4 cellular contexts compared by ENCODE assay signal in genomic region chr15:30192892-30193291, GRCh38. TPM values are rescaled to one million over a fixed set of nuclear protein-coding genes. Genes with fewer than 3 reads are reported as not detected.
"Had no signal": no experiment of that assay in that cellular context is flagged by ENCODE, and none has a peak within 500 bp of the region (broad histone marks: within the 10 kb centered on the region; RNA-seq: fewer than 3 reads in every experiment).

No MANE protein-coding gene starts in this region.

RNA-seq across cellular contexts. Expression of gene GOLGA8T, which starts 58.0 kb away (rescaled TPM):
- total RNA-seq: H4, HT-29, IMR-90, K562 had no signal
- polyA plus RNA-seq: IMR-90, K562 had no signal
